11 cellular contexts compared by ENCODE assay signal in genomic region chr2:40243581-40243980, GRCh38.
DNase-seq lines count a peak whose midpoint lies in the region; ATAC-seq and TF ChIP-seq lines count a peak whose summit lies in the region.
"Had no signal": no experiment of that assay in that cellular context is flagged by ENCODE, and none has a peak within 500 bp of the region (broad histone marks: within the 10 kb centered on the region; RNA-seq: fewer than 3 reads in every experiment).

No MANE protein-coding gene starts in this region.

- TF ChIP-seq CTCF in fibroblast of villous mesenchyme (IDR thresholded peaks at IDR 0.05; ENCODE audit: insufficient read depth, low read depth, low read length): no peak

- no peak for ATAC-seq in esophagus mucosa

- peak; percentile 8 for DNase-seq in NCI-H2196 (lab: John Stamatoyannopoulos, UW; ENCODE audit: unreplicated experiment)
- no peak for DNase-seq in NCI-H2196 treated with DMSO at 0.1 percent for 48 hours (lab: John Stamatoyannopoulos, UW; ENCODE audit: unreplicated experiment)
- DNase-seq in NCI-H2227 (lab: John Stamatoyannopoulos, UW; ENCODE audit: unreplicated experiment): peak; percentile 88
- DNase-seq in fibroblast of villous mesenchyme (ENCODE audit: low read depth): peak; percentile 28
- DNase-seq in stromal cell of bone marrow (ENCODE audit: low read depth): peak; percentile 61
- DNase-seq in HT-29 (ENCODE audit: low spot score): no peak
- DNase-seq in activated gamma-delta T cell (lab: John Stamatoyannopoulos, UW): no peak
- DNase-seq: PC-9, psoas muscle had no signal

- H3K4me3 ChIP-seq in fibroblast of villous mesenchyme (ENCODE audit: low read depth, low read length): no peak overlapping the region
- H3K4me3 ChIP-seq: A549, PC-9, psoas muscle had no signal

Comparison
In these comparisons a context has a peak if more than half of its experiments do, and no peak if none do; other contexts are left out.
1. DNase-seq: peak in NCI-H2196 (single experiment), NCI-H2227 (single experiment), fibroblast of villous mesenchyme (single experiment) and stromal cell of bone marrow (single experiment); none in NCI-H2196 treated with DMSO at 0.1 percent for 48 hours (single experiment), HT-29 (single experiment) and activated gamma-delta T cell (single experiment).